ENCODE assay signal across 20 cellular contexts in genomic region chr3:141266186-141266585, GRCh38. TPM values are rescaled to one million over a fixed set of nuclear protein-coding genes. Genes with fewer than 3 reads are reported as not detected.
DNase-seq lines count a peak whose midpoint lies in the region; ATAC-seq and TF ChIP-seq lines count a peak whose summit lies in the region.
"Had no signal": no experiment of that assay in that cellular context is flagged by ENCODE, and none has a peak within 500 bp of the region (broad histone marks: within the 10 kb centered on the region; RNA-seq: fewer than 3 reads in every experiment).

No MANE protein-coding gene starts in this region.

- H3K4me3 Mint-ChIP-seq in activated CD8-positive, alpha-beta memory T cell treated with anti-CD3 and anti-CD28 coated beads, Interleukin-2, amount 10 ng/mL, durations not matched to agents 7 days and 5 days: no peak overlapping the region
- H3K4me3 Mint-ChIP-seq in activated naive CD8-positive, alpha-beta T cell treated with anti-CD3 and anti-CD28 coated beads, Interleukin-2, amount 50 U/mL, for 24 hours: peak overlapping the region; percentile 78
- H3K4me3 Mint-ChIP-seq: HFFc6 had no signal

- H2AFZ ChIP-seq in Loucy (ENCODE audit: low read length): no peak overlapping the region

- TF ChIP-seq CTCF in Loucy (conservative IDR thresholded peaks at IDR 0.05; ENCODE audit: low read length): no peak

- peak overlapping the region; percentile 88 for H3K4me2 ChIP-seq in Loucy (ENCODE audit: low read depth, low read length, poor library complexity, severe bottlenecking)

- peak overlapping the region; percentile 69 for H3K9ac ChIP-seq in Loucy (ENCODE audit: low read depth, low read length, poor library complexity, severe bottlenecking)

- peak overlapping the region; percentile 73 for H3K4me3 ChIP-seq in Loucy (ENCODE audit: low read length, poor library complexity, severe bottlenecking)
- H3K4me3 ChIP-seq: BLaER1 treated with 17β-estradiol and CSF1 and Interleukin-3, amounts not matched to agents 10 nM and 100 nM; thyroid gland had no signal

- H3F3A ChIP-seq in Loucy (ENCODE audit: low read depth): no peaks in the 10 kb centered on the region

- no peak for ATAC-seq in activated CD8-positive, alpha-beta memory T cell treated with anti-CD3 and anti-CD28 coated beads, Interleukin-2, amount 10 ng/mL, durations not matched to agents 7 days and 5 days
- no peak for ATAC-seq in activated naive CD8-positive, alpha-beta T cell treated with anti-CD3 and anti-CD28 coated beads, Interleukin-2, amount 50 U/mL, for 24 hours
- ATAC-seq in GM19328 (IDR thresholded peaks at IDR 0.05; ENCODE audit: unreplicated experiment): no peak
- ATAC-seq: foreskin keratinocyte, sciatic nerve had no signal

- CTCF ChIA-PET in activated CD8-positive, alpha-beta memory T cell treated with anti-CD3 and anti-CD28 coated beads, Interleukin-2, amount 10 ng/mL, durations not matched to agents 7 days and 5 days (lab: Charles Lee): interaction anchor here (1.5 to 5.3 kb wide), 7 partner anchors 11 to 38 kb away, joined by 5 to 77 read pairs (median 12); partner anchors contain the start of gene PXYLP1

- peaks cover 28% of the 10 kb centered on the region for H3K4me1 ChIP-seq in Loucy (ENCODE audit: insufficient read depth, low read length, poor library complexity, severe bottlenecking)
- H3K4me1 ChIP-seq: foreskin keratinocyte had no signal

- H4K20me1 ChIP-seq in Loucy (ENCODE audit: insufficient read depth, low read length, poor library complexity, severe bottlenecking): no peaks in the 10 kb centered on the region
- H4K20me1 ChIP-seq: BLaER1 treated with 17β-estradiol and CSF1 and Interleukin-3, amounts not matched to agents 10 nM and 100 nM had no signal

- H3K9me2 ChIP-seq in Loucy (replicated peaks; ENCODE audit: low read depth, low read length): no peaks in the 10 kb centered on the region

- H3K9me3 ChIP-seq in Loucy (ENCODE audit: insufficient read depth, low read depth, low read length): no peaks in the 10 kb centered on the region
- H3K9me3 ChIP-seq: BLaER1 treated with 17β-estradiol and CSF1 and Interleukin-3, amounts not matched to agents 10 nM and 100 nM; thyroid gland had no signal

- H3K27me3 ChIP-seq in Loucy (ENCODE audit: insufficient read depth, low read length, poor library complexity, severe bottlenecking): no peaks in the 10 kb centered on the region
- H3K27me3 ChIP-seq: BLaER1 treated with 17β-estradiol and CSF1 and Interleukin-3, amounts not matched to agents 10 nM and 100 nM; thyroid gland had no signal

- peaks cover 15% of the 10 kb centered on the region for H3K36me3 Mint-ChIP-seq in activated CD8-positive, alpha-beta memory T cell treated with anti-CD3 and anti-CD28 coated beads, Interleukin-2, amount 10 ng/mL, durations not matched to agents 7 days and 5 days
- H3K36me3 Mint-ChIP-seq in activated naive CD8-positive, alpha-beta T cell treated with anti-CD3 and anti-CD28 coated beads, Interleukin-2, amount 50 U/mL, for 24 hours (ENCODE audit: low read depth): peaks cover 3% of the 10 kb centered on the region

- H3K79me2 ChIP-seq in Loucy (ENCODE audit: insufficient read depth, low read length): no peaks in the 10 kb centered on the region

- H3K4me1 Mint-ChIP-seq in activated CD8-positive, alpha-beta memory T cell treated with anti-CD3 and anti-CD28 coated beads, Interleukin-2, amount 10 ng/mL, durations not matched to agents 7 days and 5 days: peaks cover 34% of the 10 kb centered on the region
- peaks cover 40% of the 10 kb centered on the region for H3K4me1 Mint-ChIP-seq in activated naive CD8-positive, alpha-beta T cell treated with anti-CD3 and anti-CD28 coated beads, Interleukin-2, amount 50 U/mL, for 24 hours

- no peaks in the 10 kb centered on the region for H3K9me3 Mint-ChIP-seq in activated CD8-positive, alpha-beta memory T cell treated with anti-CD3 and anti-CD28 coated beads, Interleukin-2, amount 10 ng/mL, durations not matched to agents 7 days and 5 days (ENCODE audit: low read depth)
- H3K9me3 Mint-ChIP-seq in activated naive CD8-positive, alpha-beta T cell treated with anti-CD3 and anti-CD28 coated beads, Interleukin-2, amount 50 U/mL, for 24 hours: no peaks in the 10 kb centered on the region
- H3K9me3 Mint-ChIP-seq: HFFc6 had no signal

- H3K27me3 Mint-ChIP-seq in activated CD8-positive, alpha-beta memory T cell treated with anti-CD3 and anti-CD28 coated beads, Interleukin-2, amount 10 ng/mL, durations not matched to agents 7 days and 5 days: no peaks in the 10 kb centered on the region
- H3K27me3 Mint-ChIP-seq in activated naive CD8-positive, alpha-beta T cell treated with anti-CD3 and anti-CD28 coated beads, Interleukin-2, amount 50 U/mL, for 24 hours: no peaks in the 10 kb centered on the region

- DNase-seq in activated CD8-positive, alpha-beta memory T cell treated with anti-CD3 and anti-CD28 coated beads, Interleukin-2, amount 10 ng/mL, durations not matched to agents 7 days and 5 days: peak; percentile 37
- DNase-seq in activated CD8-positive, alpha-beta memory T cell treated with anti-CD3 and anti-CD28 coated beads for 24 hours: no peak
- no peak for DNase-seq in activated naive CD8-positive, alpha-beta T cell treated with anti-CD3 and anti-CD28 coated beads, Interleukin-2, amount 50 U/mL, for 24 hours
- DNase-seq in retina (peak; percentile 13), NCI-H128 (lab: John Stamatoyannopoulos, UW; ENCODE audit: unreplicated experiment) (no peak), NCI-H1105 (lab: John Stamatoyannopoulos, UW) (no peak)
- DNase-seq: amniotic stem cell, erythroblast, foreskin keratinocyte, GF-D8, HFFc6, hypothalamus, islet precursor cell, NCI-H1417, NCI-H526, thyroid gland had no signal

- peaks cover 42% of the 10 kb centered on the region; the same call in 1 of the 2 replicates for H3K36me3 ChIP-seq in Loucy (ENCODE audit: insufficient read depth, low read length)
- H3K36me3 ChIP-seq: thyroid gland had no signal

- H3K27ac Mint-ChIP-seq in activated CD8-positive, alpha-beta memory T cell treated with anti-CD3 and anti-CD28 coated beads, Interleukin-2, amount 10 ng/mL, durations not matched to agents 7 days and 5 days: peak overlapping the region; percentile 93
- peak overlapping the region; percentile 79 for H3K27ac Mint-ChIP-seq in activated naive CD8-positive, alpha-beta T cell treated with anti-CD3 and anti-CD28 coated beads, Interleukin-2, amount 50 U/mL, for 24 hours
- H3K27ac Mint-ChIP-seq: HFFc6 had no signal

RNA-seq across cellular contexts. Expression of gene PXYLP1, which starts 34.6 kb away (rescaled TPM):
- 10 to 100 TPM; 10.3 to 18.4 TPM for total RNA-seq in activated CD8-positive, alpha-beta memory T cell treated with anti-CD3 and anti-CD28 coated beads, Interleukin-2, amount 10 ng/mL, durations not matched to agents 7 days and 5 days

Comparison
In these comparisons a context has a peak if more than half of its experiments do, and no peak if none do; other contexts are left out.
1. DNase-seq: peak in activated CD8-positive, alpha-beta memory T cell treated with anti-CD3 and anti-CD28 coated beads, Interleukin-2, amount 10 ng/mL, durations not matched to agents 7 days and 5 days (single experiment) and retina (single experiment); none in activated CD8-positive, alpha-beta memory T cell treated with anti-CD3 and anti-CD28 coated beads for 24 hours (single experiment), activated naive CD8-positive, alpha-beta T cell treated with anti-CD3 and anti-CD28 coated beads, Interleukin-2, amount 50 U/mL, for 24 hours (single experiment), NCI-H128 (single experiment) and NCI-H1105 (single experiment).